In the genomic region with DNA sequence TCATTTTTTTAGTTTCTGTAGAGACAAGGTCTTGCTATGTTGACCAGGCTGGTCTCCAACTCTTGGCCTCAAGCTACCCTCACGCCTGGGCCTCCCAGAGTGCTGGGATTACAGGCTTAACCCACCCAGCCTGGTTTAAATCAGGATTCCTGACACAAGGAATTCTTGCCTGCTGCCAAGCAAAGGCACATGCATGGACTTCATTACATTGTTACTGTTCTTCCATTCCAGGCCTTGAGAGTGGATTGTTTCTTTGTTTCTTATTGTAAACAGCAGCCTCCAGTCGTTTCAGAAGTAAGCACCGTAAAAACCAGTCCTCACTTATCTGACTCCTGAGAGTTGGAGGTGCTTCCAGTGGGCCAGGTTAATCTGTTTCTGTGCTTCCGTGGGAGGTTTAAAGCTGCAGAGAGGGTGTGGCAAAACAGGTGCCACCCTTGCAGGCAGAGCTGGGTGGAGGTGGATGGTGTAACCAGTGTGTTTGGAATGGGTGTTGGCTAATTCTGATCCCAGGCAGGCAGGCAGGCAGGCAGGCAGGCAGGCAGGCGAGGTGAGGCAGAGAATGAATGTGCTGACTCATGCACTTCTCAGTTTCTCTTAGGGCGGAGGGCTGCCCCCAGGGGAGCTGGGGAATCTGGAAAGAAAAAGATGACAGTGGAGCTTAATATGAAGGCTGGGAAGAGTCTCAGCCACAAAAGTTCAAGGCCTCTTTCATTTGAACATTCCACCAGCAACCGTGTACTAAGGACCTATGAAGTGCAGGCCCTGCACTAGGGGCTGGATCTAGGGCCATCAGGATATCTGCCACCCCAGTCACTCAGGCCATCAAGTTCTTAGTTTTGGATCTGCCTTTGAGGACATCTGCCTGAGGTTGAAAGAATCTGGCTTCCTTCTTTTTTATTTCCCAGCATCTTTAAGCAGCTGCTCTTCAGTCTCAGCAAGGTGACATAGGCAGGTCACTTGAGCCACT, we compare ENCODE assay signal across 8 cellular contexts. TPM values are rescaled to one million over a fixed set of nuclear protein-coding genes. Genes with fewer than 3 reads are reported as not detected.
A peak's percentile ranks its signal among the peaks of the same experiment; 100 is the strongest.
DNase-seq lines count a peak whose midpoint lies in the region; ATAC-seq and TF ChIP-seq lines count a peak whose summit lies in the region.

No MANE protein-coding gene starts in this region.

- H3K4me1 Mint-ChIP-seq in activated naive CD4-positive, alpha-beta T cell treated with anti-CD3 and anti-CD28 coated beads for 36 hours (ENCODE audit: low read depth) = peaks cover 7% of the 10 kb centered on the region

- no peaks in the 10 kb centered on the region for H3K9me3 Mint-ChIP-seq in activated naive CD4-positive, alpha-beta T cell treated with anti-CD3 and anti-CD28 coated beads for 36 hours

- H3K4me3 Mint-ChIP-seq in activated naive CD4-positive, alpha-beta T cell treated with anti-CD3 and anti-CD28 coated beads for 36 hours = no peak overlapping the region

- H3K27me3 Mint-ChIP-seq in activated naive CD4-positive, alpha-beta T cell treated with anti-CD3 and anti-CD28 coated beads for 36 hours (ENCODE audit: low read depth) = no peaks in the 10 kb centered on the region

- H3K27ac ChIP-seq in 22Rv1 (peak overlapping the region; percentile 20; the same call in 1 of the 2 replicates), adrenal gland (no peak overlapping the region)

- no peak overlapping the region for H3K4me3 ChIP-seq in adrenal gland

- H3K9me3 ChIP-seq in adrenal gland (replicated peaks in 1 of 3) = no peaks in the 10 kb centered on the region

- DNase-seq in HK-2 (ENCODE audit: unreplicated experiment) (peak; percentile 50), adrenal gland (peak in 6 of 7 donors; percentile 20 to 54 (median 44)), left lobe of liver (ENCODE audit: low spot score) (no peak)
- no peak for DNase-seq in activated naive CD4-positive, alpha-beta T cell treated with anti-CD3 and anti-CD28 coated beads for 36 hours
- no peak for DNase-seq in activated T-cell treated with anti-CD3 and anti-CD28 coated beads, Interleukin-2, amount 50 U/mL, for 1 hour
- no peak for DNase-seq in activated CD8-positive, alpha-beta memory T cell treated with anti-CD3 and anti-CD28 coated beads, Interleukin-2, amount 50 U/mL, for 48 hours

- TF ChIP-seq POLR2A in adrenal gland (IDR thresholded peaks at IDR 0.05) = no peak

- no peaks in the 10 kb centered on the region for H3K27me3 ChIP-seq in adrenal gland

- peak; percentile 83 for ATAC-seq in left lobe of liver
- ATAC-seq in GM18858 (IDR thresholded peaks at IDR 0.05; ENCODE audit: unreplicated experiment) = no peak

- WGBS in adrenal gland, 4 donors = 41 to 48% (median 44%) methylated on average over 6 to 7 of the region's 7 CpGs

- no peaks in the 10 kb centered on the region for H3K36me3 Mint-ChIP-seq in activated naive CD4-positive, alpha-beta T cell treated with anti-CD3 and anti-CD28 coated beads for 36 hours (ENCODE audit: low read depth)

- H3K4me1 ChIP-seq in adrenal gland (replicated peaks in 1 of 2) = peaks cover 4% of the 10 kb centered on the region in 2 donors

- no peaks in the 10 kb centered on the region for H3K36me3 ChIP-seq in adrenal gland (replicated peaks in 1 of 2)

- TF ChIP-seq CTCF in 22Rv1 (IDR thresholded peaks at IDR 0.05) = no peak
- TF ChIP-seq CTCF in adrenal gland (IDR thresholded peaks at IDR 0.05) = no peak

- H3K27ac Mint-ChIP-seq in activated naive CD4-positive, alpha-beta T cell treated with anti-CD3 and anti-CD28 coated beads for 36 hours = no peak overlapping the region

- intact Hi-C loops in adrenal gland (cut with DNase I) = no loop called here
- intact Hi-C loops in activated naive CD4-positive, alpha-beta T cell treated with anti-CD3 and anti-CD28 coated beads for 36 hours (cut with micrococcal nuclease) = no loop called here

- CTCF ChIA-PET in activated naive CD4-positive, alpha-beta T cell treated with anti-CD3 and anti-CD28 coated beads for 36 hours (lab: Charles Lee) = interaction anchor here (0.6 kb wide), 1 partner anchor 68 kb away, joined by 3 read pairs; no protein-coding TSS in a partner anchor

RNA-seq across cellular contexts. Expression of a gene that starts 37.0 kb away (rescaled TPM):
- 1 to 10 TPM in 7 of 8 donors, under 1 TPM in 1; 0.42 to 4.3 (median 2.7) TPM for total RNA-seq in adrenal gland
- under 1 TPM; 0.27 to 0.79 (median 0.40) TPM for polyA plus RNA-seq in adrenal gland
- 0.53 TPM for total RNA-seq in left lobe of liver
- under 1 TPM; 0.41 to 0.59 TPM for total RNA-seq in activated naive CD4-positive, alpha-beta T cell treated with anti-CD3 and anti-CD28 coated beads for 36 hours

RNA-seq across cellular contexts. Expression of a gene that starts 42.9 kb away (rescaled TPM):
- total RNA-seq in adrenal gland (10 to 100 TPM in 7 of 8 donors, 1 to 10 TPM in 1; 8.9 to 31.4 (median 20.8) TPM), left lobe of liver (1.1 TPM)
- polyA plus RNA-seq in adrenal gland = 10 to 100 TPM in 1 of 3 donors, 1 to 10 TPM in 2; 5.5 to 11.9 (median 8.5) TPM
- total RNA-seq in activated naive CD4-positive, alpha-beta T cell treated with anti-CD3 and anti-CD28 coated beads for 36 hours = not detected

Comparison
In these comparisons a context has a peak if more than half of its experiments do, and no peak if none do; other contexts are left out.
1. DNase-seq: peak in HK-2 (single experiment) and adrenal gland (6 of 7); none in left lobe of liver (single experiment), activated naive CD4-positive, alpha-beta T cell treated with anti-CD3 and anti-CD28 coated beads for 36 hours (single experiment), activated T-cell treated with anti-CD3 and anti-CD28 coated beads, Interleukin-2, amount 50 U/mL, for 1 hour (single experiment) and activated CD8-positive, alpha-beta memory T cell treated with anti-CD3 and anti-CD28 coated beads, Interleukin-2, amount 50 U/mL, for 48 hours (single experiment).